In genomic region chr2:159086332-159086731, GRCh38 we compare ENCODE assay signal across 1 cellular context.
TF ChIP-seq lines count a peak whose summit lies in the region.

No MANE protein-coding gene starts in this region.

TF ChIP-seq in IMR-90, 13 proteins besides CTCF, POLR2A, EP300 and RAD21 (continued from another document):
- no peak for TF ChIP-seq ELK1 (IDR thresholded peaks at IDR 0.05; ENCODE audit: borderline replicate concordance, low read depth, low read length)
- no peak for TF ChIP-seq BHLHE40 (IDR thresholded peaks at IDR 0.05; ENCODE audit: low read depth, low read length)
- no peak for TF ChIP-seq NFE2L2 (IDR thresholded peaks at IDR 0.05; ENCODE audit: low read depth, low read length)
- TF ChIP-seq USF2 (IDR thresholded peaks at IDR 0.05; ENCODE audit: low read depth, low read length): no peak
- no peak for TF ChIP-seq CHD1 (IDR thresholded peaks at IDR 0.05; ENCODE audit: low read depth, low read length)
- no peak for TF ChIP-seq CEBPB (IDR thresholded peaks at IDR 0.05; ENCODE audit: low read depth, low read length)
TF ChIP-seq in IMR-90: peak in this region for 0.
